Comparison of ENCODE assay signal across 9 cellular contexts in genomic region chr18:3198260-3198860, GRCh38. TPM values are rescaled to one million over a fixed set of nuclear protein-coding genes. Genes with fewer than 3 reads are reported as not detected.
DNase-seq lines count a peak whose midpoint lies in the region; ATAC-seq and TF ChIP-seq lines count a peak whose summit lies in the region.
"Not testable (repeated sequence)": the region's sequence is repeated elsewhere in the genome, so short reads cannot be mapped to it uniquely, and the experiment has no call there.
"Had no signal": no experiment of that assay in that cellular context is flagged by ENCODE, and none has a peak within 500 bp of the region (broad histone marks: within the 10 kb centered on the region; RNA-seq: fewer than 3 reads in every experiment).

No MANE protein-coding gene starts in this region.

- not testable (repeated sequence) for H3K4me1 ChIP-seq in colonic mucosa; mucosa of descending colon (ENCODE audit: low read depth); transverse colon
- peaks cover 26% of the 10 kb centered on the region for H3K4me1 ChIP-seq in cardiac muscle cell (ENCODE audit: low read depth)
- H3K4me1 ChIP-seq in psoas muscle, result peaks cover 38% of the 10 kb centered on the region
- H3K4me1 ChIP-seq in gastrocnemius medialis, result peaks cover 39 to 49% of the 10 kb centered on the region in 2 donors

- in situ Hi-C loops in gastrocnemius medialis (cut with MboI; ENCODE audit: low sequenced_read_pairs in 4 of 4); transverse colon (cut with MboI; ENCODE audit: low pct_ligation_motif_present in 1 of 4, low pct_unique_long_range_greater_than_20kb in 1 of 4, low sequenced_read_pairs in 3 of 4): not testable (repeated sequence)

- not testable (repeated sequence) for TF ChIP-seq EP300 in transverse colon (IDR thresholded peaks at IDR 0.05; ENCODE audit: low read depth)

- not testable (repeated sequence) for TF ChIP-seq POLR2A in gastrocnemius medialis (IDR thresholded peaks at IDR 0.05); transverse colon (IDR thresholded peaks at IDR 0.05)

- 53 to 65% (median 62%) methylated on average over 11 of the region's 11 CpGs for WGBS in psoas muscle, 3 donors
- WGBS in transverse colon (ENCODE audit: low coverage in 1 of 2), 2 donors, result 55 to 78% methylated on average over 2 to 11 of the region's 11 CpGs

- H3K9me3 ChIP-seq in colonic mucosa; cardiac muscle cell (ENCODE audit: low read depth); mucosa of descending colon; psoas muscle; gastrocnemius medialis: not testable (repeated sequence)
- H3K9me3 ChIP-seq in transverse colon, result peaks cover 8 to 13% of the 10 kb centered on the region in 2 donors

- intact Hi-C loops in colonic mucosa (cut with DNase I); left colon (cut with DNase I, micrococcal nuclease); mucosa of descending colon (cut with DNase I, micrococcal nuclease); psoas muscle (cut with DNase I); gastrocnemius medialis (cut with DNase I; ENCODE audit: low total_unique reads); transverse colon (cut with DNase I; ENCODE audit: low total_unique reads): not testable (repeated sequence)

- not testable (repeated sequence) for TF ChIP-seq CTCF in colonic mucosa (IDR thresholded peaks at IDR 0.05); cardiac muscle cell (IDR thresholded peaks at IDR 0.05; ENCODE audit: low read depth, low read length); mucosa of descending colon (IDR thresholded peaks at IDR 0.05); psoas muscle (IDR thresholded peaks at IDR 0.05); gastrocnemius medialis (IDR thresholded peaks at IDR 0.05 in 4 of 5, conservative IDR thresholded peaks at IDR 0.05 in 1 of 5); transverse colon (IDR thresholded peaks at IDR 0.05)

- H3K27me3 ChIP-seq in colonic mucosa; cardiac muscle cell; psoas muscle (ENCODE audit: insufficient read depth in 3 of 3, low read length in 2 of 3); gastrocnemius medialis; transverse colon: not testable (repeated sequence)

- not testable (repeated sequence) for H3K36me3 ChIP-seq in colonic mucosa; mucosa of descending colon (ENCODE audit: low read depth); psoas muscle (ENCODE audit: insufficient read depth in 1 of 2, low read depth in 1 of 2); gastrocnemius medialis; transverse colon
- peaks cover 19% of the 10 kb centered on the region for H3K36me3 ChIP-seq in cardiac muscle cell

- H3K27ac ChIP-seq in colonic mucosa (peak overlapping the region; percentile 19), cardiac muscle cell (peak overlapping the region; percentile 33), psoas muscle (peak overlapping the region; percentile 81), gastrocnemius medialis (peak overlapping the region; percentile 81 to 90 (median 86)), transverse colon (peak overlapping the region; percentile 12 to 46 (median 20))

- DNase-seq in colonic mucosa (peak; percentile 48), left colon (peak; percentile 35 to 37), mucosa of descending colon (peak in 2 of 3 donors; percentile 59 to 65), transverse colon (peak; percentile 50)
- not testable (repeated sequence) for DNase-seq in cardiac muscle cell (ENCODE audit: low read depth in 1 of 2, low spot score in 1 of 2); psoas muscle; gastrocnemius medialis

- H3K4me3 ChIP-seq in colonic mucosa, cardiac muscle cell, mucosa of descending colon, psoas muscle, gastrocnemius medialis, transverse colon: not testable (repeated sequence)

- H3K9ac ChIP-seq in colonic mucosa (ENCODE audit: low read depth in 2 of 2, low read length in 2 of 2), result not testable (repeated sequence)

- ATAC-seq in left colon (peak; percentile 89), mucosa of descending colon (peak; percentile 86)
- ATAC-seq in psoas muscle, gastrocnemius medialis: not testable (repeated sequence)

RNA-seq across cellular contexts. Expression of gene MYOM1, which starts 21.4 kb away (rescaled TPM):
- total RNA-seq in colonic mucosa (1 to 10 TPM; 2.8 to 7.9 TPM), cardiac muscle cell (209 and 219 TPM in 2 replicates), left colon (1 to 10 TPM; 3.5 to 9.6 TPM), mucosa of descending colon (10 to 100 TPM in 2 of 3 donors, 1 to 10 TPM in 1; 5.5 to 22.2 (median 16.3) TPM), psoas muscle (100 to 1,000 TPM; 388 to 842 (median 567) TPM), gastrocnemius medialis (100 to 1,000 TPM; 245 to 307 (median 273) TPM), transverse colon (10 to 100 TPM in 1 of 4 donors, 1 to 10 TPM in 3; 6.0 to 30.4 (median 7.7) TPM)
- polyA plus RNA-seq in cardiac muscle cell (182 and 194 TPM in 2 replicates), psoas muscle (100 to 1,000 TPM in 2 of 3 donors, 10 to 100 TPM in 1; 54.8 to 209 (median 117) TPM)
- total RNA-seq: A172, Daoy had no signal

RNA-seq across cellular contexts. Expression of gene MYL12A, which starts 49.2 kb away (rescaled TPM):
- total RNA-seq in colonic mucosa, result 100 to 1,000 TPM; 338 to 537 TPM
- total RNA-seq in cardiac muscle cell, result 152 and 195 TPM in 2 replicates
- 321 and 420 TPM in 2 replicates for polyA plus RNA-seq in cardiac muscle cell
- 100 to 1,000 TPM; 520 to 622 TPM for total RNA-seq in left colon
- 100 to 1,000 TPM; 345 to 588 (median 550) TPM for total RNA-seq in mucosa of descending colon
- total RNA-seq in psoas muscle, result 1,000 to 10,000 TPM in 3 of 4 donors, 100 to 1,000 TPM in 1; 995 to 3,547 (median 2,203) TPM
- polyA plus RNA-seq in psoas muscle, result 1,000 to 10,000 TPM in 2 of 3 donors, 100 to 1,000 TPM in 1; 957 to 3,920 (median 1,327) TPM
- total RNA-seq in gastrocnemius medialis, result 1,000 to 10,000 TPM in 2 of 4 donors, 100 to 1,000 TPM in 2; 526 to 2,307 (median 1,474) TPM
- 100 to 1,000 TPM; 257 to 511 (median 338) TPM for total RNA-seq in transverse colon

Comparison
In these comparisons a context has a peak if more than half of its experiments do, and no peak if none do; other contexts are left out.
1. H3K27ac ChIP-seq: peak in every context shown above with its lines; median percentile 86 in gastrocnemius medialis; 81 in psoas muscle; 33 in cardiac muscle cell; 20 in transverse colon; 19 in colonic mucosa.